Comparison of ENCODE assay signal across 19 cellular contexts in genomic region chr11:103596323-103596722, GRCh38.
A peak's percentile ranks its signal among the peaks of the same experiment; 100 is the strongest.
DNase-seq lines count a peak whose midpoint lies in the region; ATAC-seq, FAIRE-seq and TF ChIP-seq lines count a peak whose summit lies in the region.
"Had no signal": no experiment of that assay in that cellular context is flagged by ENCODE, and none has a peak within 500 bp of the region (broad histone marks: within the 10 kb centered on the region; RNA-seq: fewer than 3 reads in every experiment).

No MANE protein-coding gene starts in this region.

- no peaks in the 10 kb centered on the region for H3K27me3 Mint-ChIP-seq in astrocyte (ENCODE audit: low read depth, unreplicated experiment)
- peaks cover 0 to 2% (median 0%) of the 10 kb centered on the region in 3 donors for H3K27me3 Mint-ChIP-seq in immature natural killer cell (ENCODE audit: low read depth in 3 of 3)

- H3K36me3 Mint-ChIP-seq in astrocyte (ENCODE audit: low read depth, unreplicated experiment) (no peaks in the 10 kb centered on the region), immature natural killer cell (no peaks in the 10 kb centered on the region)
- H3K36me3 Mint-ChIP-seq: CD4-positive, CD25-positive, alpha-beta regulatory T cell had no signal

- POLR2A ChIA-PET in SK-N-SH (lab: Yijun Ruan, JAX), result no interaction called here

- H4K20me1 ChIP-seq in SK-N-SH (ENCODE audit: insufficient read depth) (no peaks in the 10 kb centered on the region), astrocyte (ENCODE audit: insufficient read depth, low read length) (no peaks in the 10 kb centered on the region)

- H3K4me1 ChIP-seq in SK-N-SH (ENCODE audit: control insufficient read depth in 1 of 2, insufficient read depth in 2 of 2, low read depth in 1 of 2, low read length in 1 of 2), result no peaks in the 10 kb centered on the region; a peak in 1 of 4 replicates
- H3K4me1 ChIP-seq in astrocyte (ENCODE audit: insufficient read depth, low read length), result no peaks in the 10 kb centered on the region
- H3K4me1 ChIP-seq in SJCRH30, result no peaks in the 10 kb centered on the region
- H3K4me1 ChIP-seq: Peyer's patch had no signal

- H3K9me2 ChIP-seq in SK-N-SH, result no peaks in the 10 kb centered on the region

- H3K9ac ChIP-seq in SK-N-SH (no peak overlapping the region), astrocyte (ENCODE audit: low read length) (no peak overlapping the region)

- no peak overlapping the region for H3K27ac ChIP-seq in SK-N-SH (ENCODE audit: low read depth in 2 of 2, low read length in 1 of 2)
- no peak overlapping the region for H3K27ac ChIP-seq in astrocyte (ENCODE audit: low read depth, low read length)
- no peak overlapping the region for H3K27ac ChIP-seq in SJCRH30
- H3K27ac ChIP-seq: 22Rv1, Peyer's patch had no signal

- H3K27ac Mint-ChIP-seq in astrocyte (ENCODE audit: unreplicated experiment) (no peak overlapping the region), immature natural killer cell (no peak overlapping the region)
- H3K27ac Mint-ChIP-seq: CD4-positive, CD25-positive, alpha-beta regulatory T cell; GM23338; T-helper 2 cell treated with Interferon-gamma antibody and Interleukin-4, amounts not matched to agents 5 μg/mL and 100 μg/mL, for 36 hours had no signal

- no peak for TF ChIP-seq EP300 in SK-N-SH (IDR thresholded peaks at IDR 0.05; ENCODE audit: borderline replicate concordance in 1 of 2, low read depth in 1 of 2, low read length in 1 of 2)

- H3K36me3 ChIP-seq in SK-N-SH (replicated peaks in 1 of 2; ENCODE audit: control insufficient read depth in 1 of 2, insufficient read depth in 2 of 2, low read length in 1 of 2) (no peaks in the 10 kb centered on the region), astrocyte (ENCODE audit: insufficient read depth, low read length) (no peaks in the 10 kb centered on the region), SJCRH30 (no peaks in the 10 kb centered on the region)
- H3K36me3 ChIP-seq: Peyer's patch had no signal

- TF ChIP-seq RAD21 in SK-N-SH (IDR thresholded peaks at IDR 0.05; ENCODE audit: low read length), result no peak

- H3K27me3 ChIP-seq in SK-N-SH (ENCODE audit: insufficient read depth) (no peaks in the 10 kb centered on the region), astrocyte (ENCODE audit: insufficient read depth, low read length) (no peaks in the 10 kb centered on the region), SJCRH30 (no peaks in the 10 kb centered on the region)
- H3K27me3 ChIP-seq: Peyer's patch had no signal

- peaks cover 1% of the 10 kb centered on the region for H3K4me1 Mint-ChIP-seq in astrocyte (ENCODE audit: low read depth, unreplicated experiment)
- H3K4me1 Mint-ChIP-seq in immature natural killer cell, result no peaks in the 10 kb centered on the region
- H3K4me1 Mint-ChIP-seq: CD4-positive, CD25-positive, alpha-beta regulatory T cell; GM23338 had no signal

- no peaks in the 10 kb centered on the region for H3K79me2 ChIP-seq in SK-N-SH (ENCODE audit: insufficient read depth)
- no peaks in the 10 kb centered on the region for H3K79me2 ChIP-seq in astrocyte (ENCODE audit: insufficient read depth, low read length)

- H3K9me3 ChIP-seq in SK-N-SH, result no peaks in the 10 kb centered on the region
- peaks cover 4% of the 10 kb centered on the region for H3K9me3 ChIP-seq in astrocyte (ENCODE audit: insufficient read depth, low read depth, low read length)
- no peaks in the 10 kb centered on the region for H3K9me3 ChIP-seq in SJCRH30 (replicated peaks)
- H3K9me3 ChIP-seq: Peyer's patch had no signal

- TF ChIP-seq CTCF in SK-N-SH (IDR thresholded peaks at IDR 0.05), result no peak
- TF ChIP-seq CTCF in astrocyte (IDR thresholded peaks at IDR 0.05; ENCODE audit: insufficient read depth, low read depth, low read length), result no peak

- WGBS in SK-N-SH (ENCODE audit: low lambda C conversion rate), result 84% methylated on average over 3 of the region's 3 CpGs

- H3K4me2 ChIP-seq in SK-N-SH (no peak overlapping the region), astrocyte (ENCODE audit: low read length) (no peak overlapping the region)
- H3K4me2 ChIP-seq: GM23338 had no signal

- no peak for DNase-seq in SK-N-SH
- DNase-seq in NCI-H748 (lab: John Stamatoyannopoulos, UW; ENCODE audit: unreplicated experiment), result peak; percentile 92
- DNase-seq in astrocyte (ENCODE audit: low read depth), result peak; percentile 72
- DNase-seq in immature natural killer cell, result no peak
- DNase-seq in SJCRH30, result no peak
- DNase-seq in activated CD4-positive, alpha-beta T cell treated with anti-CD3 and anti-CD28 coated beads for 1 hour, result no peak
- DNase-seq: CD4-positive, CD25-positive, alpha-beta regulatory T cell; GF-D8; HCEC 1CT; Kasumi-1; NCI-H1105; NCI-H2029; Peyer's patch had no signal

- CTCF ChIA-PET in SK-N-SH (lab: Yijun Ruan, JAX), result interaction anchor here (1.2 to 1.7 kb wide), 2 partner anchors 58 to 59 kb away, joined by 4 read pairs; no protein-coding TSS in a partner anchor

- H3K4me3 Mint-ChIP-seq in astrocyte (ENCODE audit: unreplicated experiment) (no peak overlapping the region), immature natural killer cell (no peak overlapping the region)
- H3K4me3 Mint-ChIP-seq: CD4-positive, CD25-positive, alpha-beta regulatory T cell; GM23338; T-helper 2 cell treated with Interferon-gamma antibody and Interleukin-4, amounts not matched to agents 5 μg/mL and 100 μg/mL, for 36 hours had no signal

- ATAC-seq in SK-N-SH treated with all-trans-retinoic acid at 6 μM for 48 hours (no peak), HG03469 (IDR thresholded peaks at IDR 0.05; ENCODE audit: unreplicated experiment) (no peak)
- ATAC-seq: GM23338, Right ventricle myocardium inferior had no signal

- H3F3A ChIP-seq in SK-N-SH (replicated peaks; ENCODE audit: insufficient read depth), result no peaks in the 10 kb centered on the region

- H3K4me3 ChIP-seq in SK-N-SH (ENCODE audit: low read depth in 2 of 2, low read length in 1 of 2) (no peak overlapping the region), astrocyte (ENCODE audit: insufficient read depth, low read depth, low read length) (no peak overlapping the region), SJCRH30 (no peak overlapping the region)
- H3K4me3 ChIP-seq: GM23338, Peyer's patch had no signal

- no peak for FAIRE-seq in astrocyte (lab: Jason Lieb, UNC)

- H3K9me3 Mint-ChIP-seq in astrocyte (ENCODE audit: unreplicated experiment), result no peaks in the 10 kb centered on the region
- H3K9me3 Mint-ChIP-seq in immature natural killer cell, result no peaks in the 10 kb centered on the region
- H3K9me3 Mint-ChIP-seq: CD4-positive, CD25-positive, alpha-beta regulatory T cell; GM23338; T-helper 2 cell treated with Interferon-gamma antibody and Interleukin-4, amounts not matched to agents 5 μg/mL and 100 μg/mL, for 36 hours had no signal

- H2AFZ ChIP-seq in SK-N-SH (ENCODE audit: low read depth) (no peak overlapping the region), astrocyte (ENCODE audit: low read depth, low read length) (no peak overlapping the region)
- H2AFZ ChIP-seq: GM23338 had no signal

TF ChIP-seq in SK-N-SH treated with all-trans-retinoic acid at 6 μM for 48 hours, 23 proteins besides CTCF, POLR2A, EP300 and RAD21:
- TF ChIP-seq GLIS3 (CRISPR knock-in tag; IDR thresholded peaks at IDR 0.05), result no peak
- peak; percentile 13; the same call in 1 of the 2 replicates for TF ChIP-seq ISL1 (CRISPR knock-in tag; IDR thresholded peaks at IDR 0.05)

TF ChIP-seq in SK-N-SH, 30 proteins besides CTCF, POLR2A, EP300 and RAD21:
- no peak for TF ChIP-seq MXI1 (IDR thresholded peaks at IDR 0.05; ENCODE audit: low read depth, low read length)
- no peak for TF ChIP-seq GATA2 (CRISPR knock-in tag; IDR thresholded peaks at IDR 0.05)
- TF ChIP-seq YY1 (IDR thresholded peaks at IDR 0.05; ENCODE audit: low read depth), result no peak
- TF ChIP-seq FOXM1 (IDR thresholded peaks at IDR 0.05; ENCODE audit: low read depth), result no peak
- no peak for TF ChIP-seq TCF12 (IDR thresholded peaks at IDR 0.05)
TF ChIP-seq in SK-N-SH: peak in this region for 0.

Comparison
In these comparisons a context has a peak if more than half of its experiments do, and no peak if none do; other contexts are left out.
1. DNase-seq: peak in NCI-H748 (single experiment) and astrocyte (single experiment); none in SK-N-SH (single experiment), immature natural killer cell (0 of 3), SJCRH30 (0 of 2) and activated CD4-positive, alpha-beta T cell treated with anti-CD3 and anti-CD28 coated beads for 1 hour (single experiment).